Comparison of ENCODE assay signal across 21 cellular contexts in the genomic region with DNA sequence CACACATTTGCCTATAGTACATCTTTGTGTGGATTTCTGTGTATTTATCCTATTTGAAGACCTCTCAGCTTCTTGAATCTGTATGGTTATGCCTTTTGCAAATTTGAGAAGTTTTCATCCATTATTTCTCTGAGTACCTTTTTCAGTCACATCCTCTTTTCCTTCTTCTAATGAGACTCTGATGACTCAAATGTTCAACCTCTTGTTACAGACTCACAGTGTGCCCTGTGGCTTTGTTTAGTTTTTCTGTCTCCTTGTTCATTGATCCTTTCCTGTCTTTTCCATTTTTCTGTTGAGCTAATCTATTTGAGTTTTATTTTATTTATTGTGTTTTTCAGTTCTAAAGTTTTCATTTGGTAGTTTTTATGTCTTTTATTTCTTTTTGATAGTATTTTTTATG.
"Had no signal": no experiment of that assay in that cellular context is flagged by ENCODE, and none has a peak within 500 bp of the region (broad histone marks: within the 10 kb centered on the region; RNA-seq: fewer than 3 reads in every experiment).

No MANE protein-coding gene starts in this region.

- H3K9me3 ChIP-seq: body of pancreas, left lung, mucosa of descending colon, right atrium auricular region, tibial nerve, uterus had no signal

- H3K4me3 ChIP-seq: body of pancreas, left lung, mucosa of descending colon, right atrium auricular region, tibial nerve, uterus had no signal

- H3K27ac ChIP-seq: body of pancreas, left lung, right atrium auricular region, tibial nerve, uterus, VCaP had no signal

- H3K4me1 Mint-ChIP-seq: activated CD8-positive, alpha-beta memory T cell treated with anti-CD3 and anti-CD28 coated beads, Interleukin-2, amount 10 ng/mL, durations not matched to agents 7 days and 5 days; naive thymus-derived CD4-positive, alpha-beta T cell; T-cell had no signal

- FAIRE-seq: islet of Langerhans had no signal

- H3K27me3 Mint-ChIP-seq: activated CD8-positive, alpha-beta memory T cell treated with anti-CD3 and anti-CD28 coated beads, Interleukin-2, amount 10 ng/mL, durations not matched to agents 7 days and 5 days; activated T-cell treated with anti-CD3 and anti-CD28 coated beads, Interleukin-2, amount 50 U/mL, for 24 hours; dendritic cell treated with granulocyte-macrophage colony-stimulating factor and Interleukin-4, amounts not matched to agents 40 ng/mL and 50 ng/mL, for 4 days; naive thymus-derived CD4-positive, alpha-beta T cell; T-cell had no signal

- H3K27ac Mint-ChIP-seq: activated CD8-positive, alpha-beta memory T cell treated with anti-CD3 and anti-CD28 coated beads, Interleukin-2, amount 10 ng/mL, durations not matched to agents 7 days and 5 days; activated T-cell treated with anti-CD3 and anti-CD28 coated beads, Interleukin-2, amount 50 U/mL, for 24 hours; dendritic cell treated with granulocyte-macrophage colony-stimulating factor and Interleukin-4, amounts not matched to agents 40 ng/mL and 50 ng/mL, for 4 days; naive thymus-derived CD4-positive, alpha-beta T cell; T-cell had no signal

- H3K36me3 ChIP-seq: left lung, right atrium auricular region, tibial nerve, uterus had no signal

- H3K36me3 Mint-ChIP-seq: activated CD8-positive, alpha-beta memory T cell treated with anti-CD3 and anti-CD28 coated beads, Interleukin-2, amount 10 ng/mL, durations not matched to agents 7 days and 5 days; naive thymus-derived CD4-positive, alpha-beta T cell; T-cell had no signal

- H3K4me1 ChIP-seq: body of pancreas, left lung, right atrium auricular region, tibial nerve, uterus had no signal

- H3K4me3 Mint-ChIP-seq: activated CD8-positive, alpha-beta memory T cell treated with anti-CD3 and anti-CD28 coated beads, Interleukin-2, amount 10 ng/mL, durations not matched to agents 7 days and 5 days; activated T-cell treated with anti-CD3 and anti-CD28 coated beads, Interleukin-2, amount 50 U/mL, for 24 hours; dendritic cell treated with granulocyte-macrophage colony-stimulating factor and Interleukin-4, amounts not matched to agents 40 ng/mL and 50 ng/mL, for 4 days; naive thymus-derived CD4-positive, alpha-beta T cell; T-cell had no signal

- H3K27me3 ChIP-seq: body of pancreas, left lung, right atrium auricular region, tibial nerve, uterus had no signal

- DNase-seq: activated CD4-positive, alpha-beta T cell treated with anti-CD3 and anti-CD28 coated beads for 1 hour; activated CD4-positive, alpha-beta T cell treated with anti-CD3 and anti-CD28 coated beads, Interleukin-2, amount 50 U/mL, for 48 hours; activated CD8-positive, alpha-beta memory T cell treated with anti-CD3 and anti-CD28 coated beads, Interleukin-2, amount 10 ng/mL, durations not matched to agents 7 days and 5 days; activated naive CD4-positive, alpha-beta T cell treated with anti-CD3 and anti-CD28 coated beads, Interleukin-2, amount 50 U/mL, for 16 hours; activated T-cell treated with anti-CD3 and anti-CD28 coated beads, Interleukin-2, amount 50 U/mL, for 24 hours; body of pancreas; effector memory CD4-positive, alpha-beta T cell; left lung; mucosa of descending colon; naive thymus-derived CD4-positive, alpha-beta T cell; stimulated activated CD4-positive, alpha-beta T cell treated with anti-CD3 and anti-CD28 coated beads, Interleukin-15, amount 100 ng/mL, for 24 hours; stimulated activated CD4-positive, alpha-beta T cell treated with anti-CD3 and anti-CD28 coated beads, Interleukin-4, amount 100 ng/mL, for 1 hour; stimulated activated naive CD4-positive, alpha-beta T cell; T-cell; T-helper 9 cell; uterus had no signal
